ENCODE assay signal across 16 cellular contexts in genomic region chr7:503046-503574, GRCh38. TPM values are rescaled to one million over a fixed set of nuclear protein-coding genes. Genes with fewer than 3 reads are reported as not detected.
DNase-seq lines count a peak whose midpoint lies in the region; ATAC-seq and TF ChIP-seq lines count a peak whose summit lies in the region.
"Had no signal": no experiment of that assay in that cellular context is flagged by ENCODE, and none has a peak within 500 bp of the region (broad histone marks: within the 10 kb centered on the region; RNA-seq: fewer than 3 reads in every experiment).

No MANE protein-coding gene starts in this region.

- H3K4me3 ChIP-seq in DND-41 (ENCODE audit: low read depth in 1 of 2, low read length in 2 of 2), result no peak overlapping the region
- no peak overlapping the region for H3K4me3 ChIP-seq in brain microvascular endothelial cell (ENCODE audit: low read depth, low read length)
- H3K4me3 ChIP-seq in hepatocyte, result no peak overlapping the region
- H3K4me3 ChIP-seq in retinal pigment epithelial cell (ENCODE audit: low read length), result no peak overlapping the region

- H3K9me3 ChIP-seq in DND-41 (ENCODE audit: insufficient read depth, low read length, severe bottlenecking), result no peaks in the 10 kb centered on the region
- no peaks in the 10 kb centered on the region for H3K9me3 ChIP-seq in hepatocyte (ENCODE audit: low read depth)
- H3K9me3 ChIP-seq: SK-N-SH had no signal

- H3K27me3 ChIP-seq in DND-41 (ENCODE audit: insufficient read depth, low read length, poor library complexity) (no peaks in the 10 kb centered on the region), brain microvascular endothelial cell (replicated peaks) (no peaks in the 10 kb centered on the region), hepatocyte (no peaks in the 10 kb centered on the region)

- 83% methylated on average over 9 of the region's 9 CpGs for WGBS in hepatocyte (ENCODE audit: low lambda C conversion rate, missing lambda C conversion rate)

- H3K9ac ChIP-seq in DND-41 (ENCODE audit: low read depth, low read length), result no peak overlapping the region
- H3K9ac ChIP-seq: SK-N-SH had no signal

- H3K9me2 ChIP-seq in hepatocyte (replicated peaks; ENCODE audit: insufficient read depth), result no peaks in the 10 kb centered on the region
- H3K9me2 ChIP-seq: SK-N-SH had no signal

- no peaks in the 10 kb centered on the region for H3K4me1 ChIP-seq in DND-41 (ENCODE audit: insufficient read depth, low read length)
- peaks cover 37% of the 10 kb centered on the region for H3K4me1 ChIP-seq in hepatocyte (ENCODE audit: insufficient read depth)

- H3K36me3 ChIP-seq in DND-41 (ENCODE audit: insufficient read depth, low read length), result peaks cover 92% of the 10 kb centered on the region
- peaks cover 49% of the 10 kb centered on the region for H3K36me3 ChIP-seq in brain microvascular endothelial cell (replicated peaks)
- no peaks in the 10 kb centered on the region for H3K36me3 ChIP-seq in hepatocyte (replicated peaks; ENCODE audit: insufficient read depth, low read depth)

- peak; percentile 11 for TF ChIP-seq CTCF in DND-41 (IDR thresholded peaks at IDR 0.05; ENCODE audit: borderline replicate concordance, extremely low read depth, low read length, poor library complexity, severe bottlenecking)
- TF ChIP-seq CTCF in brain microvascular endothelial cell (IDR thresholded peaks at IDR 0.05; ENCODE audit: low read depth, low read length, missing control alignments), result peak; percentile 34
- TF ChIP-seq CTCF in hepatocyte (IDR thresholded peaks at IDR 0.05; ENCODE audit: poor library complexity), result no peak
- peak; percentile 7 for TF ChIP-seq CTCF in retinal pigment epithelial cell (conservative IDR thresholded peaks at IDR 0.05; ENCODE audit: low read depth, low read length)

- no peak overlapping the region for H3K4me2 ChIP-seq in DND-41 (ENCODE audit: insufficient read depth, low read length)
- peak overlapping the region; percentile 42 for H3K4me2 ChIP-seq in hepatocyte
- H3K4me2 ChIP-seq: SK-N-SH had no signal

- no peak for ATAC-seq in DND-41 (ENCODE audit: insufficient read depth, low read depth)
- ATAC-seq in HG03378 (IDR thresholded peaks at IDR 0.05; ENCODE audit: unreplicated experiment), result no peak
- ATAC-seq: naive thymus-derived CD4-positive, alpha-beta T cell; stimulated activated naive CD8-positive, alpha-beta T cell treated with anti-CD3 and anti-CD28 coated beads, Interleukin-15, Interleukin-2, amounts not matched to agents 100 U/mL and 50 U/mL, for 24 hours had no signal

- H4K20me1 ChIP-seq in DND-41 (ENCODE audit: insufficient read depth, low read length) (peaks cover 64% of the 10 kb centered on the region), hepatocyte (ENCODE audit: insufficient read depth, poor library complexity, severe bottlenecking) (no peaks in the 10 kb centered on the region)

- DNase-seq in DND-41 (no peak), brain microvascular endothelial cell (no peak), hepatocyte (ENCODE audit: low spot score) (no peak), retinal pigment epithelial cell (ENCODE audit: low read depth) (no peak), NCI-H1930 (lab: John Stamatoyannopoulos, UW) (no peak), D341Med (ENCODE audit: low spot score) (no peak), SIG-M5 (lab: John Stamatoyannopoulos, UW) (no peak)
- DNase-seq: activated gamma-delta T cell treated with Interleukin-2 at 50 U/mL for 16 hours; DMS 273 treated with DMSO at 0.1 percent for 48 hours; HCEC 1CT; NCI-H1048; NCI-H226; SK-N-SH; stimulated activated naive CD8-positive, alpha-beta T cell treated with anti-CD3 and anti-CD28 coated beads, Interleukin-15, Interleukin-2, amounts not matched to agents 100 U/mL and 50 U/mL, for 24 hours had no signal

- in situ Hi-C loops in brain microvascular endothelial cell (cut with HindIII; ENCODE audit: low pct_ligation_motif_present, low sequenced_read_pairs), result no loop called here

- H2AFZ ChIP-seq in DND-41 (ENCODE audit: low read depth, low read length) (no peak overlapping the region), hepatocyte (no peak overlapping the region)

- H3K27ac ChIP-seq in DND-41 (ENCODE audit: low read length) (no peak overlapping the region), brain microvascular endothelial cell (no peak overlapping the region), hepatocyte (peak overlapping the region; percentile 87)

- H3K79me2 ChIP-seq in DND-41 (ENCODE audit: insufficient read depth, low read length), result peaks cover 5% of the 10 kb centered on the region
- H3K79me2 ChIP-seq in hepatocyte, result peaks cover 21% of the 10 kb centered on the region

RNA-seq across cellular contexts. Expression of gene PDGFA, which starts 16.5 kb away (rescaled TPM):
- total RNA-seq in hepatocyte, result 56.6 and 63.1 TPM in 2 replicates
- polyA plus RNA-seq in hepatocyte, result 22.3 and 30.7 TPM in 2 replicates
- polyA plus RNA-seq: naive thymus-derived CD4-positive, alpha-beta T cell had no signal
